ENCODE assay signal across 23 cellular contexts in genomic region chr12:114784526-114784925, GRCh38.
"Had no signal": no experiment of that assay in that cellular context is flagged by ENCODE, and none has a peak within 500 bp of the region (broad histone marks: within the 10 kb centered on the region; RNA-seq: fewer than 3 reads in every experiment).

No MANE protein-coding gene starts in this region.

- H3K36me3 ChIP-seq: brain microvascular endothelial cell had no signal

- H3K27ac ChIP-seq: brain microvascular endothelial cell had no signal

- H3K27me3 ChIP-seq: brain microvascular endothelial cell had no signal

- DNase-seq: activated CD4-positive, alpha-beta memory T cell treated with anti-CD3 and anti-CD28 coated beads for 36 hours; activated CD4-positive, alpha-beta T cell treated with anti-CD3 and anti-CD28 coated beads for 36 hours; activated CD4-positive, alpha-beta T cell treated with anti-CD3 and anti-CD28 coated beads, Interleukin-2, amount 10 ng/mL, durations not matched to agents 24 days and 14 days; activated CD4-positive, CD25-positive, alpha-beta regulatory T cell; activated CD4-positive, CD25-positive, alpha-beta regulatory T cell treated with anti-CD3 and anti-CD28 coated beads, Interleukin-2, amount 50 U/mL, for 72 hours; activated CD8-positive, alpha-beta memory T cell treated with anti-CD3 and anti-CD28 coated beads, Interleukin-2, amount 10 ng/mL, durations not matched to agents 7 days and 5 days; activated CD8-positive, alpha-beta memory T cell treated with anti-CD3 and anti-CD28 coated beads, Interleukin-2, amount 50 U/mL, for 4 hours; activated CD8-positive, alpha-beta T cell treated with anti-CD3 and anti-CD28 coated beads, Interleukin-2, amount 10 ng/mL, durations not matched to agents 7 days and 5 days; activated effector memory CD4-positive, alpha-beta T cell treated with anti-CD3 and anti-CD28 coated beads, Interleukin-2, amount 50 U/mL, for 16 hours; activated naive CD4-positive, alpha-beta T cell treated with anti-CD3 and anti-CD28 coated beads for 36 hours; activated naive CD8-positive, alpha-beta T cell treated with anti-CD3 and anti-CD28 coated beads for 36 hours; activated naive CD8-positive, alpha-beta T cell treated with anti-CD3 and anti-CD28 coated beads, Interleukin-2, amount 50 U/mL, for 24 hours; activated T-cell treated with anti-CD3 and anti-CD28 coated beads, Interleukin-2, amount 50 U/mL, for 1 hour; activated T-cell treated with anti-CD3 and anti-CD28 coated beads, Interleukin-2, amount 50 U/mL, for 48 hours; amniotic stem cell; anterior cingulate cortex; brain microvascular endothelial cell; cortex of kidney; dermis blood vessel endothelial cell; effector CD8-positive, alpha-beta T cell; endodermal cell; head of caudate nucleus; T-helper 2 cell had no signal
